Comparison of ENCODE assay signal across 1 cellular context in genomic region chr2:201071305-201072200, GRCh38.
TF ChIP-seq lines count a peak whose summit lies in the region.

Gene HYCC2, minus strand, starts transcription at chr2:201071671. Its CDS starts 47,662 bp downstream, at chr2:201024009.
Gene NDUFB3, plus strand, starts transcription at chr2:201072001. Its CDS starts 6,882 bp downstream, at chr2:201078883.

TF ChIP-seq in K562, 482 proteins besides CTCF, POLR2A, EP300 and RAD21 (continued from another document):
- TF ChIP-seq, protein P1, sequence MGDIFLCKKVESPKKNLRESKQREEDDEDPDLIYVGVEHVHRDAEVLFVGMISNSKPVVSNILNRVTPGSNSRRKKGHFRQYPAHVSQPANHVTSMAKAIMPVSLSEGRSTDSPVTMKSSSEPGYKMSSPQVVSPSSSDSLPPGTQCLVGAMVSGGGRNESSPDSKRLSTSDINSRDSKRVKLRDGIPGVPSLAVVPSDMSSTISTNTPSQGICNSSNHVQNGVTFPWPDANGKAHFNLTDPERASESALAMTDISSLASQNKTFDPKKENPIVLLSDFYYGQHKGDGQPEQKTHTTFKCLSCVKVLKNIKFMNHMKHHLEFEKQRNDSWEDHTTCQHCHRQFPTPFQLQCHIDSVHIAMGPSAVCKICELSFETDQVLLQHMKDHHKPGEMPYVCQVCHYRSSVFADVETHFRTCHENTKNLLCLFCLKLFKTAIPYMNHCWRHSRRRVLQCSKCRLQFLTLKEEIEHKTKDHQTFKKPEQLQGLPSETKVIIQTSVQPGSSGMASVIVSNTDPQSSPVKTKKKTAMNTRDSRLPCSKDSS (IDR thresholded peaks at IDR 0.05; ENCODE audit: low read depth, partially characterized antibody): no peak
- no peak for TF ChIP-seq TCF3 (CRISPR knock-in tag; IDR thresholded peaks at IDR 0.05)
- no peak for TF ChIP-seq ZNF583 (CRISPR knock-in tag; IDR thresholded peaks at IDR 0.05)
- peak; percentile 77 for TF ChIP-seq ATF7 (IDR thresholded peaks at IDR 0.05)
- TF ChIP-seq EHMT2 (IDR thresholded peaks at IDR 0.05): 0 out of 2 replicates have a peak, but pooled peaks have one; percentile 51
- TF ChIP-seq MCM5 (IDR thresholded peaks at IDR 0.05; ENCODE audit: low read depth): no peak
- no peak for TF ChIP-seq FOXJ3 (CRISPR knock-in tag; IDR thresholded peaks at IDR 0.05)
- TF ChIP-seq FOXK1 (CRISPR knock-in tag; IDR thresholded peaks at IDR 0.05; ENCODE audit: borderline replicate concordance): no peak
- TF ChIP-seq ESRRA (IDR thresholded peaks at IDR 0.05; ENCODE audit: borderline replicate concordance, low read depth): peak; percentile 93
- TF ChIP-seq GTF2A2 (tag; IDR thresholded peaks at IDR 0.05): peak; percentile 78
- TF ChIP-seq ATF1 (CRISPR knock-in tag; IDR thresholded peaks at IDR 0.05): no peak
- TF ChIP-seq ATF1 (tag; IDR thresholded peaks at IDR 0.05): peak; percentile 83
- TF ChIP-seq TAF7 (tag; IDR thresholded peaks at IDR 0.05): peak; percentile 80; the same call in 1 of the 2 replicates
- TF ChIP-seq ETS1 (conservative IDR thresholded peaks at IDR 0.05; ENCODE audit: control insufficient read depth, low read depth, low read length): no peak; the same call in 1 of the 2 replicates
- TF ChIP-seq KDM1A (IDR thresholded peaks at IDR 0.05): 0 out of 4 replicates have a peak, but pooled peaks of 1 of the 2 experiments have one; percentile 33
- TF ChIP-seq, protein P2, sequence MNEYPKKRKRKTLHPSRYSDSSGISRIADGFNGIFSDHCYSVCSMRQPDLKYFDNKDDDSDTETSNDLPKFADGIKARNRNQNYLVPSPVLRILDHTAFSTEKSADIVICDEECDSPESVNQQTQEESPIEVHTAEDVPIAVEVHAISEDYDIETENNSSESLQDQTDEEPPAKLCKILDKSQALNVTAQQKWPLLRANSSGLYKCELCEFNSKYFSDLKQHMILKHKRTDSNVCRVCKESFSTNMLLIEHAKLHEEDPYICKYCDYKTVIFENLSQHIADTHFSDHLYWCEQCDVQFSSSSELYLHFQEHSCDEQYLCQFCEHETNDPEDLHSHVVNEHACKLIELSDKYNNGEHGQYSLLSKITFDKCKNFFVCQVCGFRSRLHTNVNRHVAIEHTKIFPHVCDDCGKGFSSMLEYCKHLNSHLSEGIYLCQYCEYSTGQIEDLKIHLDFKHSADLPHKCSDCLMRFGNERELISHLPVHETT (CRISPR knock-in tag; conservative IDR thresholded peaks at IDR 0.05 in 1 of 2, IDR thresholded peaks at IDR 0.05 in 1 of 2): peak in 1 of 2 experiments; percentile 77; a peak in 1 of 4 replicates
- TF ChIP-seq TCFL5 (CRISPR knock-in tag; conservative IDR thresholded peaks at IDR 0.05): no peak
- no peak for TF ChIP-seq COPS2 (conservative IDR thresholded peaks at IDR 0.05)
- peak; percentile 57 for TF ChIP-seq PRDM10 (IDR thresholded peaks at IDR 0.05; ENCODE audit: partially characterized antibody)
- 0 out of 2 replicates have a peak, but pooled peaks have one; percentile 8 for TF ChIP-seq ELF2 (CRISPR knock-in tag; IDR thresholded peaks at IDR 0.05)
- TF ChIP-seq RAD51 (IDR thresholded peaks at IDR 0.05; ENCODE audit: borderline replicate concordance, low read depth): no peak
- no peak for TF ChIP-seq PPARD (CRISPR knock-in tag; IDR thresholded peaks at IDR 0.05)
- TF ChIP-seq ZNF124 (CRISPR knock-in tag; IDR thresholded peaks at IDR 0.05): no peak
- no peak for TF ChIP-seq ZNF3 (CRISPR knock-in tag; IDR thresholded peaks at IDR 0.05)
- TF ChIP-seq BMI1 (IDR thresholded peaks at IDR 0.05; ENCODE audit: low read length): no peak
- TF ChIP-seq SPI1 (IDR thresholded peaks at IDR 0.05; ENCODE audit: borderline replicate concordance, low read depth, low read length): no peak
- TF ChIP-seq, protein P3, sequence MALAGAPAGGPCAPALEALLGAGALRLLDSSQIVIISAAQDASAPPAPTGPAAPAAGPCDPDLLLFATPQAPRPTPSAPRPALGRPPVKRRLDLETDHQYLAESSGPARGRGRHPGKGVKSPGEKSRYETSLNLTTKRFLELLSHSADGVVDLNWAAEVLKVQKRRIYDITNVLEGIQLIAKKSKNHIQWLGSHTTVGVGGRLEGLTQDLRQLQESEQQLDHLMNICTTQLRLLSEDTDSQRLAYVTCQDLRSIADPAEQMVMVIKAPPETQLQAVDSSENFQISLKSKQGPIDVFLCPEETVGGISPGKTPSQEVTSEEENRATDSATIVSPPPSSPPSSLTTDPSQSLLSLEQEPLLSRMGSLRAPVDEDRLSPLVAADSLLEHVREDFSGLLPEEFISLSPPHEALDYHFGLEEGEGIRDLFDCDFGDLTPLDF (CRISPR knock-in tag; IDR thresholded peaks at IDR 0.05): no peak
- no peak for TF ChIP-seq TBL1XR1 (IDR thresholded peaks at IDR 0.05; ENCODE audit: low read length in 2 of 2)
- TF ChIP-seq, protein P4, sequence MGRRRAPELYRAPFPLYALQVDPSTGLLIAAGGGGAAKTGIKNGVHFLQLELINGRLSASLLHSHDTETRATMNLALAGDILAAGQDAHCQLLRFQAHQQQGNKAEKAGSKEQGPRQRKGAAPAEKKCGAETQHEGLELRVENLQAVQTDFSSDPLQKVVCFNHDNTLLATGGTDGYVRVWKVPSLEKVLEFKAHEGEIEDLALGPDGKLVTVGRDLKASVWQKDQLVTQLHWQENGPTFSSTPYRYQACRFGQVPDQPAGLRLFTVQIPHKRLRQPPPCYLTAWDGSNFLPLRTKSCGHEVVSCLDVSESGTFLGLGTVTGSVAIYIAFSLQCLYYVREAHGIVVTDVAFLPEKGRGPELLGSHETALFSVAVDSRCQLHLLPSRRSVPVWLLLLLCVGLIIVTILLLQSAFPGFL (CRISPR knock-in tag; IDR thresholded peaks at IDR 0.05): no peak
- no peak for TF ChIP-seq ZFP1 (CRISPR knock-in tag; IDR thresholded peaks at IDR 0.05)
- TF ChIP-seq IRF9 (tag; IDR thresholded peaks at IDR 0.05): no peak
- TF ChIP-seq ARID3A (IDR thresholded peaks at IDR 0.05; ENCODE audit: borderline replicate concordance, low read depth, low read length): no peak
- no peak for TF ChIP-seq SREBF1 (IDR thresholded peaks at IDR 0.05; ENCODE audit: borderline replicate concordance, low read depth, low read length)
- no peak for TF ChIP-seq ZNF431 (CRISPR knock-in tag; IDR thresholded peaks at IDR 0.05)
- TF ChIP-seq, protein P5, sequence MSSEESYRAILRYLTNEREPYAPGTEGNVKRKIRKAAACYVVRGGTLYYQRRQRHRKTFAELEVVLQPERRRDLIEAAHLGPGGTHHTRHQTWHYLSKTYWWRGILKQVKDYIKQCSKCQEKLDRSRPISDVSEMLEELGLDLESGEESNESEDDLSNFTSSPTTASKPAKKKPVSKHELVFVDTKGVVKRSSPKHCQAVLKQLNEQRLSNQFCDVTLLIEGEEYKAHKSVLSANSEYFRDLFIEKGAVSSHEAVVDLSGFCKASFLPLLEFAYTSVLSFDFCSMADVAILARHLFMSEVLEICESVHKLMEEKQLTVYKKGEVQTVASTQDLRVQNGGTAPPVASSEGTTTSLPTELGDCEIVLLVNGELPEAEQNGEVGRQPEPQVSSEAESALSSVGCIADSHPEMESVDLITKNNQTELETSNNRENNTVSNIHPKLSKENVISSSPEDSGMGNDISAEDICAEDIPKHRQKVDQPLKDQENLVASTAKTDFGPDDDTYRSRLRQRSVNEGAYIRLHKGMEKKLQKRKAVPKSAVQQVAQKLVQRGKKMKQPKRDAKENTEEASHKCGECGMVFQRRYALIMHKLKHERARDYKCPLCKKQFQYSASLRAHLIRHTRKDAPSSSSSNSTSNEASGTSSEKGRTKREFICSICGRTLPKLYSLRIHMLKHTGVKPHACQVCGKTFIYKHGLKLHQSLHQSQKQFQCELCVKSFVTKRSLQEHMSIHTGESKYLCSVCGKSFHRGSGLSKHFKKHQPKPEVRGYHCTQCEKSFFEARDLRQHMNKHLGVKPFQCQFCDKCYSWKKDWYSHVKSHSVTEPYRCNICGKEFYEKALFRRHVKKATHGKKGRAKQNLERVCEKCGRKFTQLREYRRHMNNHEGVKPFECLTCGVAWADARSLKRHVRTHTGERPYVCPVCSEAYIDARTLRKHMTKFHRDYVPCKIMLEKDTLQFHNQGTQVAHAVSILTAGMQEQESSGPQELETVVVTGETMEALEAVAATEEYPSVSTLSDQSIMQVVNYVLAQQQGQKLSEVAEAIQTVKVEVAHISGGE (CRISPR knock-in tag; IDR thresholded peaks at IDR 0.05): peak; percentile 97 to 99 (median 99)
